26 cellular contexts compared by ENCODE assay signal in the genomic region with DNA sequence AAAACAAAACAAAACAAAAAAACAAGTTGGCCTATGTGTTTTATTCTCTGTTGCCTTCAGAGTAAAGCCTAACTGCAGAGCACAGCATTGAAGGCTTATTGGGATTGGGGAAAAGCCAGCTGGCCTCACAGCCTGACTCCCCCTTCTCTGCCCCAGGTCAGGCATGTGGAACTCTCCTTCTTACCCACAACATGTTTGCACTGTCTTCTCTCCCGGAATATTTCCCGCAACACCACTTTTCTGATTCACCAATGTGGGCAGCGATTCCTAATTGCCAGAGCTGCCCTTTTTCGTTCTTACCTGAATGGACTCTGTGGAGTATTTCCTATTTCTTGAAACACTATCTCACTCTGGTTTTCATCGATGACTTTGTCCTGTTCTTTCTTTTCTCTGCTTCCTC.
"Had no signal": no experiment of that assay in that cellular context is flagged by ENCODE, and none has a peak within 500 bp of the region (broad histone marks: within the 10 kb centered on the region; RNA-seq: fewer than 3 reads in every experiment).

No MANE protein-coding gene starts in this region.

- DNase-seq: activated B cell treated with CpG ODN at 0.5 μM for 24 hours; activated CD4-positive, alpha-beta T cell treated with anti-CD3 and anti-CD28 coated beads for 1 hour; activated CD4-positive, alpha-beta T cell treated with anti-CD3 and anti-CD28 coated beads, Interleukin-2, amount 10 ng/mL, durations not matched to agents 24 days and 14 days; activated CD4-positive, alpha-beta T cell treated with anti-CD3 and anti-CD28 coated beads, Interleukin-2, amount 50 U/mL, for 48 hours; activated CD8-positive, alpha-beta memory T cell treated with anti-CD3 and anti-CD28 coated beads, Interleukin-2, amount 10 ng/mL, durations not matched to agents 7 days and 5 days; activated effector memory CD4-positive, alpha-beta T cell treated with Interleukin-2 at 50 U/mL for 16 hours; activated naive CD4-positive, alpha-beta T cell; activated naive CD8-positive, alpha-beta T cell treated with anti-CD3 and anti-CD28 coated beads, Interleukin-2, amount 50 U/mL, for 24 hours; activated T-cell treated with anti-CD3 and anti-CD28 coated beads, Interleukin-2, amount 50 U/mL, for 24 hours; amniotic stem cell; body of pancreas; MM.1S; NCI-H1105 treated with DMSO at 0.1 percent for 48 hours; NCI-H1436 treated with DMSO at 0.1 percent for 48 hours; NCI-H187; NCI-H2081 treated with DMSO at 0.1 percent for 48 hours; NCI-H446; NCI-H524; NCI-H748 treated with DMSO at 0.1 percent for 48 hours; NK-92 treated with Interleukin-12 subunit alpha and Interleukin-12 subunit beta, amount 100 ng/mL, for 24 hours; OCI-M1; Right ventricle myocardium superior; T-helper 2 cell; T1000 had no signal

- FAIRE-seq: bronchial epithelial cell, TTC549 had no signal
